Comparison of ENCODE assay signal across 14 cellular contexts in the genomic region with DNA sequence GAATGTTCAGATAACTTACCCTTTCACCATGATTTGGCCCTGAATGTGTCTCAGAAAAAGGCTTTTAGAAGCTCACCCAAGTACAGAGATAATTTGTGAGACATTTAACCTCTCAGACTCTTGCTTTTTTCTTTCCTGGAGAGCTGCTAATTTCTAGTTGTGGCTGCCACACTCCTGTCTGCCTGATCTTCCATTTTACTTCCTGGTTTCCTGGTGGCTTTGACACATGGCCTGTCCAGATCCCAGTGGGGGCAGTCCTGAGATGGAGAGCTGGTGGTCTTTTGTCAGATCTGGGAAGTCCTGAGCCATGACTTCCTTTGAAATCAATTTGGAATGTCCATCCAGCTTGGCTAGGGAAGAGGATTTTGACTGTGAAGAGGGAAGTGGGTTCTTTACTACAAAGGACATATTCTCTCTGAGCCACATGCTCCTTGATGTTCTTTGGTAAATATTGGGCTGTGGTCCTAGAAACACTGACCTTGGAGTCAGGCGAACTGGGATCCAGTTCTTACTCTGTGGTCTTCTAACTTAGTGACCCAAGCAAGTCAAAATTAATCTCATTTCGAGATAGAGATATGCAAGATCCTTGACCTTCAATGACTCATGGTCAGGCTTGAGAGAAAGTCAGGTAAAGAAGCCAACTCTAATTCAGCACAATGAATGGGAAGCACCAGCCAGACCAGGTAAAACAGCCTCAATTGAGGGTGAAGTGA.
"Had no signal": no experiment of that assay in that cellular context is flagged by ENCODE, and none has a peak within 500 bp of the region (broad histone marks: within the 10 kb centered on the region; RNA-seq: fewer than 3 reads in every experiment).

No MANE protein-coding gene starts in this region.

- H3K27me3 ChIP-seq: ascending aorta had no signal

- H3K36me3 ChIP-seq: ascending aorta had no signal

- H3K27ac ChIP-seq: ascending aorta had no signal

- ATAC-seq: activated T-cell treated with anti-CD3 and anti-CD28 coated beads, Interleukin-2, amount 50 U/mL, for 72 hours; esophagus mucosa; stimulated activated effector memory CD8-positive, alpha-beta T cell treated with anti-CD3 and anti-CD28 coated beads, Interleukin-12 subunit alpha, Interleukin-12 subunit beta, amount 100 ng/mL, for 72 hours had no signal

- H3K4me3 ChIP-seq: ascending aorta had no signal

- DNase-seq: activated CD4-positive, alpha-beta T cell treated with anti-CD3 and anti-CD28 coated beads for 1 hour; activated CD4-positive, alpha-beta T cell treated with anti-CD3 and anti-CD28 coated beads, Interleukin-2, amount 50 U/mL, for 48 hours; activated gamma-delta T cell treated with Interleukin-2 at 50 U/mL for 16 hours; activated naive CD8-positive, alpha-beta T cell treated with anti-CD3 and anti-CD28 coated beads, Interleukin-2, amount 10 ng/mL, durations not matched to agents 7 days and 5 days; activated T-cell treated with anti-CD3 and anti-CD28 coated beads, Interleukin-2, amount 50 U/mL, for 72 hours; left cardiac atrium; nephron progenitor cell; retina; substantia nigra; SW 1271; trophoblast cell had no signal

- H3K9me3 ChIP-seq: ascending aorta had no signal
